In the genomic region with DNA sequence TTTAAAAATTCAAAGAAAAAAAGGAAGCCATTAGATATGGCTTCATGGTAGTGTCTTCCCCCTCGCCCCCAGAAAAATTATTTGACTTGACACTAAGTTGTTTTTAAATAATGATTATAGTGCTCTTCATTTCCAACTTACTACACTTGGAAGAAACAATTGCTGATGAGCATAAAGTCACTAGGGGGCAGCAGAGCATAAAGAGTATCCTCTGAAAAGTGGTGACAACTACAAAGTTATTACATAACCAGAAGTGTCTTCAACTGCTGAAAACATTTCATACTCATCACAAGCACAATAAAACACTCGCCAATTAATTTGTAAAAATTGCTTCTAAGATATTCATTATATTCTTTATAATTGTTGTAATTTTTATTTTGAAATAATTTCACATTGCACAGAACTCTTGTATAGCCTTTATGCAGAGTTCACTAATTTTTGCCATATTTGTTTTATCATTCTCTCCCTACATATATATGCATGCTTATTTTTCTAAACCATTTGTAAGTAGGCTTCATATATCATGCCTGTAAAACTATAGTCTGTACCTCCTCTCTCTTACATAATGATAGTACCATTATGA, we compare ENCODE assay signal across 8 cellular contexts. TPM values are rescaled to one million over a fixed set of nuclear protein-coding genes. Genes with fewer than 3 reads are reported as not detected.
DNase-seq lines count a peak whose midpoint lies in the region; ATAC-seq and TF ChIP-seq lines count a peak whose summit lies in the region.

No MANE protein-coding gene starts in this region.

- H3K36me3 ChIP-seq in Peyer's patch, result no peaks in the 10 kb centered on the region

- ATAC-seq in GM18867 (IDR thresholded peaks at IDR 0.05; ENCODE audit: unreplicated experiment) (peak; percentile 61), GM18868 (IDR thresholded peaks at IDR 0.05; ENCODE audit: unreplicated experiment) (no peak)

- H3K9me3 ChIP-seq in Peyer's patch, result no peaks in the 10 kb centered on the region

- no peak overlapping the region for H3K27ac ChIP-seq in Peyer's patch

- no peak overlapping the region for H3K4me3 ChIP-seq in Peyer's patch

- no peak for TF ChIP-seq POLR2A in Peyer's patch (IDR thresholded peaks at IDR 0.05)

- peak; percentile 77 to 85 for DNase-seq in AML-193 (lab: John Stamatoyannopoulos, UW)
- peak; percentile 72 for DNase-seq in LHCN-M2 (ENCODE audit: low read depth)
- peak in 2 of 3 donors; percentile 49 to 76 for DNase-seq in Peyer's patch
- peak; percentile 44 for DNase-seq in activated naive CD4-positive, alpha-beta T cell treated with anti-CD3 and anti-CD28 coated beads, Interleukin-2, amount 50 U/mL, for 16 hours
- peak in 32 of 42 donors; percentile 20 to 93 (median 76) for DNase-seq in head of caudate nucleus
- DNase-seq in pulmonary artery endothelial cell (ENCODE audit: low read depth, low spot score), result peak; percentile 29

- peak; percentile 51 to 98 (median 91) for TF ChIP-seq CTCF in Peyer's patch (IDR thresholded peaks at IDR 0.05)

- H3K27me3 ChIP-seq in Peyer's patch, result no peaks in the 10 kb centered on the region

- peaks cover 0 to 4% (median 0%) of the 10 kb centered on the region in 4 donors for H3K4me1 ChIP-seq in Peyer's patch

- intact Hi-C loops in head of caudate nucleus (cut with DNase I), result loop anchor here (2.0 kb wide), 1 partner anchor 88 kb away; no protein-coding TSS in a partner anchor

RNA-seq across cellular contexts. Expression of a gene that starts 54.9 kb away (rescaled TPM):
- total RNA-seq in LHCN-M2 (2014; rRNA removed) (10.1 and 16.7 TPM in 2 replicates), Peyer's patch (10 to 100 TPM; 54.9 to 93.7 (median 64.6) TPM), pulmonary artery endothelial cell (24.1 and 43.5 TPM in 2 replicates)
- polyA plus RNA-seq in LHCN-M2 (2012), result 9.0 TPM

Comparison
In these comparisons a context has a peak if more than half of its experiments do, and no peak if none do; other contexts are left out.
1. DNase-seq: peak in every context shown above with its lines; median percentile 81 in AML-193; 76 in head of caudate nucleus; 72 in LHCN-M2; 62 in Peyer's patch; 44 in activated naive CD4-positive, alpha-beta T cell treated with anti-CD3 and anti-CD28 coated beads, Interleukin-2, amount 50 U/mL, for 16 hours; 29 in pulmonary artery endothelial cell.